ENCODE assay signal across 16 cellular contexts in genomic region chr14:102823546-102823945, GRCh38. TPM values are rescaled to one million over a fixed set of nuclear protein-coding genes. Genes with fewer than 3 reads are reported as not detected.
DNase-seq lines count a peak whose midpoint lies in the region; ATAC-seq and TF ChIP-seq lines count a peak whose summit lies in the region.
"Had no signal": no experiment of that assay in that cellular context is flagged by ENCODE, and none has a peak within 500 bp of the region (broad histone marks: within the 10 kb centered on the region; RNA-seq: fewer than 3 reads in every experiment).

No MANE protein-coding gene starts in this region.

- BruUV-seq in A673 (replicated peaks; lab: Mats Ljungman, UMichigan): no TSS peak

- DNase-seq in activated T-cell treated with anti-CD3 and anti-CD28 coated beads, Interleukin-2, amount 50 U/mL, for 24 hours: no peak
- DNase-seq in activated T-cell treated with anti-CD3 and anti-CD28 coated beads, Interleukin-2, amount 50 U/mL, for 1 hour: no peak
- DNase-seq in GM12865 (ENCODE audit: low read depth) (no peak), memory B cell (ENCODE audit: low spot score in 2 of 2) (no peak), A673 (ENCODE audit: low spot score) (no peak)
- no peak for DNase-seq in activated T-helper 1 cell treated with anti-CD3 and anti-CD28 coated beads, Interleukin-12 subunit alpha, Interleukin-12 subunit beta, Interleukin-2, Interleukin-4 antibody, amounts not matched to agents 30 ng/mL and 10 ng/mL and 1 ng/mL, durations not matched to agents 14 hours and 24 hours and 36 hours (ENCODE audit: low spot score)
- DNase-seq: BE2C; CD8-positive, alpha-beta T cell; COR-L47; DMS153; DMS79 treated with DMSO at 0.1 percent for 48 hours; EL; IMR-90 had no signal

- H3K4me3 Mint-ChIP-seq in activated T-cell treated with anti-CD3 and anti-CD28 coated beads, Interleukin-2, amount 50 U/mL, for 24 hours: no peak overlapping the region
- no peak overlapping the region for H3K4me3 Mint-ChIP-seq in activated T-helper 1 cell treated with anti-CD3 and anti-CD28 coated beads, Interleukin-12 subunit alpha, Interleukin-12 subunit beta, Interleukin-2, Interleukin-4 antibody, amounts not matched to agents 30 ng/mL and 10 ng/mL and 1 ng/mL, durations not matched to agents 14 hours and 24 hours and 36 hours
- peak overlapping the region; percentile 5 for H3K4me3 Mint-ChIP-seq in memory B cell
- H3K4me3 Mint-ChIP-seq: CD8-positive, alpha-beta T cell had no signal

- H3K27me3 ChIP-seq in A673 (replicated peaks; ENCODE audit: insufficient read depth, low read depth, low read length, poor library complexity): no peaks in the 10 kb centered on the region
- H3K27me3 ChIP-seq: BE2C had no signal

- CTCF ChIA-PET in A673 (lab: Charles Lee): no interaction called here

- no peaks in the 10 kb centered on the region for H3K36me3 ChIP-seq in A673 (ENCODE audit: insufficient read depth, low read length, poor library complexity, severe bottlenecking)
- H3K36me3 ChIP-seq: BE2C had no signal

- no peaks in the 10 kb centered on the region for H3K9me3 ChIP-seq in A673 (ENCODE audit: low read depth, low read length, poor library complexity, severe bottlenecking)
- H3K9me3 ChIP-seq: BE2C had no signal

- H3K4me3 ChIP-seq in GM12865 (ENCODE audit: low read depth, low read length): peak overlapping the region; percentile 45
- H3K4me3 ChIP-seq in A673 (ENCODE audit: low read depth, low read length, poor library complexity, severe bottlenecking): no peak overlapping the region

- no peaks in the 10 kb centered on the region for H3K9me3 Mint-ChIP-seq in activated T-cell treated with anti-CD3 and anti-CD28 coated beads, Interleukin-2, amount 50 U/mL, for 24 hours
- no peaks in the 10 kb centered on the region for H3K9me3 Mint-ChIP-seq in activated T-helper 1 cell treated with anti-CD3 and anti-CD28 coated beads, Interleukin-12 subunit alpha, Interleukin-12 subunit beta, Interleukin-2, Interleukin-4 antibody, amounts not matched to agents 30 ng/mL and 10 ng/mL and 1 ng/mL, durations not matched to agents 14 hours and 24 hours and 36 hours
- no peaks in the 10 kb centered on the region for H3K9me3 Mint-ChIP-seq in memory B cell
- H3K9me3 Mint-ChIP-seq: CD8-positive, alpha-beta T cell had no signal

- H3K27ac ChIP-seq in A673 (ENCODE audit: low read depth, low read length, poor library complexity, severe bottlenecking): no peak overlapping the region
- H3K27ac ChIP-seq: C4-2B had no signal

- POLR2A ChIA-PET in A673 (lab: Charles Lee; ENCODE audit: low non-redundant PET): no interaction called here

- peak overlapping the region; percentile 60 for H3K27ac Mint-ChIP-seq in activated T-cell treated with anti-CD3 and anti-CD28 coated beads, Interleukin-2, amount 50 U/mL, for 24 hours
- H3K27ac Mint-ChIP-seq in activated T-helper 1 cell treated with anti-CD3 and anti-CD28 coated beads, Interleukin-12 subunit alpha, Interleukin-12 subunit beta, Interleukin-2, Interleukin-4 antibody, amounts not matched to agents 30 ng/mL and 10 ng/mL and 1 ng/mL, durations not matched to agents 14 hours and 24 hours and 36 hours: peak overlapping the region; percentile 36
- no peak overlapping the region for H3K27ac Mint-ChIP-seq in memory B cell
- H3K27ac Mint-ChIP-seq: CD8-positive, alpha-beta T cell had no signal

- peaks cover 77% of the 10 kb centered on the region for H3K36me3 Mint-ChIP-seq in activated T-cell treated with anti-CD3 and anti-CD28 coated beads, Interleukin-2, amount 50 U/mL, for 24 hours (ENCODE audit: low read depth)
- H3K36me3 Mint-ChIP-seq in activated T-helper 1 cell treated with anti-CD3 and anti-CD28 coated beads, Interleukin-12 subunit alpha, Interleukin-12 subunit beta, Interleukin-2, Interleukin-4 antibody, amounts not matched to agents 30 ng/mL and 10 ng/mL and 1 ng/mL, durations not matched to agents 14 hours and 24 hours and 36 hours (ENCODE audit: low read depth): peaks cover 26% of the 10 kb centered on the region
- peaks cover 12% of the 10 kb centered on the region for H3K36me3 Mint-ChIP-seq in memory B cell

- intact Hi-C loops in activated T-helper 1 cell treated with anti-CD3 and anti-CD28 coated beads, Interleukin-12 subunit alpha, Interleukin-12 subunit beta, Interleukin-2, Interleukin-4 antibody, amounts not matched to agents 30 ng/mL and 10 ng/mL and 1 ng/mL, durations not matched to agents 14 hours and 24 hours and 36 hours (cut with micrococcal nuclease): no loop called here
- intact Hi-C loops in A673 (cut with micrococcal nuclease; ENCODE audit: unreplicated experiment): no loop called here

- ATAC-seq in memory B cell (ENCODE audit: low read depth): no peak
- ATAC-seq in GM18498 (IDR thresholded peaks at IDR 0.05; ENCODE audit: unreplicated experiment): no peak
- ATAC-seq: CD8-positive, alpha-beta T cell; HCT116 had no signal

- H3K27me3 Mint-ChIP-seq in activated T-cell treated with anti-CD3 and anti-CD28 coated beads, Interleukin-2, amount 50 U/mL, for 24 hours: no peaks in the 10 kb centered on the region
- H3K27me3 Mint-ChIP-seq in activated T-helper 1 cell treated with anti-CD3 and anti-CD28 coated beads, Interleukin-12 subunit alpha, Interleukin-12 subunit beta, Interleukin-2, Interleukin-4 antibody, amounts not matched to agents 30 ng/mL and 10 ng/mL and 1 ng/mL, durations not matched to agents 14 hours and 24 hours and 36 hours (ENCODE audit: insufficient read depth): no peaks in the 10 kb centered on the region
- no peaks in the 10 kb centered on the region for H3K27me3 Mint-ChIP-seq in memory B cell

- H3K4me1 ChIP-seq in A673 (ENCODE audit: insufficient read depth, low read length, poor library complexity, severe bottlenecking): peaks cover 26% of the 10 kb centered on the region

- peaks cover 92% of the 10 kb centered on the region for H3K4me1 Mint-ChIP-seq in activated T-cell treated with anti-CD3 and anti-CD28 coated beads, Interleukin-2, amount 50 U/mL, for 24 hours (ENCODE audit: low read depth)
- peaks cover 83% of the 10 kb centered on the region for H3K4me1 Mint-ChIP-seq in activated T-helper 1 cell treated with anti-CD3 and anti-CD28 coated beads, Interleukin-12 subunit alpha, Interleukin-12 subunit beta, Interleukin-2, Interleukin-4 antibody, amounts not matched to agents 30 ng/mL and 10 ng/mL and 1 ng/mL, durations not matched to agents 14 hours and 24 hours and 36 hours (ENCODE audit: low read depth)
- H3K4me1 Mint-ChIP-seq in memory B cell: peaks cover 45% of the 10 kb centered on the region

- TF ChIP-seq CTCF in GM12865 (IDR thresholded peaks at IDR 0.05; ENCODE audit: insufficient read depth, low read depth, low read length, missing control alignments) (no peak), A673 (conservative IDR thresholded peaks at IDR 0.05; ENCODE audit: low read depth, low read length) (no peak)

RNA-seq across cellular contexts. Expression of gene TRAF3, which starts 46.3 kb away (rescaled TPM):
- total RNA-seq in activated T-helper 1 cell treated with anti-CD3 and anti-CD28 coated beads, Interleukin-12 subunit alpha, Interleukin-12 subunit beta, Interleukin-2, Interleukin-4 antibody, amounts not matched to agents 30 ng/mL and 10 ng/mL and 1 ng/mL, durations not matched to agents 14 hours and 24 hours and 36 hours: 69.2 and 73.1 TPM in 2 replicates
- 48.2 and 49.3 TPM in 2 replicates for total RNA-seq in A673 (2021)
